ENCODE assay signal across 3 cellular contexts in genomic region chr5:170426786-170427185, GRCh38.
TF ChIP-seq lines count a peak whose summit lies in the region.

No MANE protein-coding gene starts in this region.

TF ChIP-seq in SK-N-SH, 30 proteins besides CTCF, POLR2A, EP300 and RAD21:
- TF ChIP-seq USF2 (IDR thresholded peaks at IDR 0.05; ENCODE audit: borderline replicate concordance, low read depth, low read length) (no peak), TEAD4 (IDR thresholded peaks at IDR 0.05; ENCODE audit: borderline replicate concordance, insufficient read depth) (no peak), RCOR1 (IDR thresholded peaks at IDR 0.05; ENCODE audit: low read length) (no peak)

TF ChIP-seq in SK-N-SH treated with all-trans-retinoic acid at 6 μM for 48 hours, 23 proteins besides CTCF, POLR2A, EP300 and RAD21:
- no peak for TF ChIP-seq POU6F1 (CRISPR knock-in tag; IDR thresholded peaks at IDR 0.05; ENCODE audit: borderline replicate concordance, low read depth)

TF ChIP-seq in GM12878, 131 proteins besides CTCF, POLR2A, EP300 and RAD21:
- TF ChIP-seq STAT3 (IDR thresholded peaks at IDR 0.05; ENCODE audit: low read depth, low read length) (no peak), LARP7 (IDR thresholded peaks at IDR 0.05) (no peak), HDAC2 (IDR thresholded peaks at IDR 0.05) (no peak), WRNIP1 (IDR thresholded peaks at IDR 0.05; ENCODE audit: borderline replicate concordance, low read depth, low read length) (no peak), NFYA (IDR thresholded peaks at IDR 0.05; ENCODE audit: borderline replicate concordance, low read depth, low read length) (no peak), MEF2B (IDR thresholded peaks at IDR 0.05; ENCODE audit: partially characterized antibody, poor library complexity, severe bottlenecking) (no peak), POU2F2 (IDR thresholded peaks at IDR 0.05; ENCODE audit: borderline replicate concordance, low read depth, low read length) (no peak), CEBPB (IDR thresholded peaks at IDR 0.05; ENCODE audit: borderline replicate concordance in 1 of 2, low read depth in 2 of 2, low read length in 2 of 2) (no peak)
